In the genomic region with DNA sequence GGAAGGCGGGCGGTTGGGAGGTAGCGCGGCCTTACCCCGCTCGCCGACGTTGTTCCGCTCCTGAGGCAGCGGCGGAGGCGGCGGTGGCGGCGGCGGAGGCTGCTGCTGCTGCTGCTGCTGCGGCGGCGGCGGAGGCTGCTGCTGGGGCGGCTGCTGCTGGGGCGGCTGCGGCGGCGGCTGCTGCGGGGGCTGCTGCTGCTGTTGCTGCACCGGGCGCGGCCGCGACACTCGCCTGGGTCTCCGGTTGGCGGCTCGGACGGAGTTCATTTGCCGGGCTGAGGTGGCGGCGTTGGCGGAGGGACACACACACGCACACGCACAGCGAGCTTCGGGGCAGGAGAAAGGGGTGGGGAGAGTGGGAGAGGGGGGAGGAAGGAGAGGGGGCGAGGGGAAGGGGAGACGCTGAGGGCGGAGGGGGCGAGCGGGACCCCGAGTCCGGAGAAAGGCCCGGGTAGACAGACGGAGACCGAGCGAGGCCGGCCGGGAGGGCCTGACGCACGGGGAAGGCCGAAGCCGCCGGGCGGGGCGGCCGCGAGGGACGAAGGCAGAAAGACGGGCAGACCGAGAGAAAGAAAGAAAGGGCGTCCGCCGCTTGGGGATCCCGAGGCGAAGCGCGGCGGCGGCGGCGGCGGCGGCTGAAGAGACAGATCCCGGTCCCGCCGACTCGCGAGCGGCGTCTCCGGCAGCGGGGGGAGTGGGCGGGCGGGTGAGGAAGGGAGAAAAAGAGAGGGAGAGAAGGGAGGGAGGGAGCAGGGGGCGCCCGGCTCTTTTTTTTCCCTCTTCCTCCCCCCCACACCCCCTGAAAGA, we compare ENCODE assay signal across 8 cellular contexts. TPM values are rescaled to one million over a fixed set of nuclear protein-coding genes. Genes with fewer than 3 reads are reported as not detected.
DNase-seq lines count a peak whose midpoint lies in the region; ATAC-seq and TF ChIP-seq lines count a peak whose summit lies in the region.

No MANE protein-coding gene starts in this region.

- ATAC-seq in GM19023 (IDR thresholded peaks at IDR 0.05; ENCODE audit: unreplicated experiment), result peak; percentile 14
- ATAC-seq in HG03521 (IDR thresholded peaks at IDR 0.05; ENCODE audit: unreplicated experiment), result peak; percentile 13

- H3K36me3 ChIP-seq in osteoblast (ENCODE audit: insufficient read depth, low read length), result no peaks in the 10 kb centered on the region

- H3K4me3 Mint-ChIP-seq in glutamatergic neuron (ENCODE audit: unreplicated experiment) (peak overlapping the region; percentile 76), type B pancreatic cell (peak overlapping the region; percentile 91)

- POLR2A ChIA-PET in AG04449 (lab: Yijun Ruan, JAX), result interaction anchor here (1.0 kb wide), 1 partner anchor 201 kb away, joined by 3 read pairs; no protein-coding TSS in a partner anchor

- H3K36me3 Mint-ChIP-seq in glutamatergic neuron (ENCODE audit: unreplicated experiment) (peaks cover 5% of the 10 kb centered on the region), type B pancreatic cell (no peaks in the 10 kb centered on the region)

- H3K9me3 ChIP-seq in osteoblast (ENCODE audit: low read depth, low read length), result no peaks in the 10 kb centered on the region

- TF ChIP-seq CTCF in AG04449 (IDR thresholded peaks at IDR 0.05; ENCODE audit: insufficient read depth, low read length, missing control alignments) (no peak), glutamatergic neuron (IDR thresholded peaks at IDR 0.05; ENCODE audit: partially characterized antibody, unreplicated experiment) (no peak), osteoblast (IDR thresholded peaks at IDR 0.05; ENCODE audit: extremely low read depth, low read depth, low read length) (no peak), type B pancreatic cell (conservative IDR thresholded peaks at IDR 0.05) (no peak)

- no peaks in the 10 kb centered on the region for H3K27me3 ChIP-seq in osteoblast (ENCODE audit: insufficient read depth, low read length)

- H3K4me1 Mint-ChIP-seq in glutamatergic neuron (ENCODE audit: low read depth, unreplicated experiment) (peaks cover 15% of the 10 kb centered on the region), type B pancreatic cell (ENCODE audit: unreplicated experiment) (peaks cover 25% of the 10 kb centered on the region)

- peaks cover 8% of the 10 kb centered on the region for H3K4me1 ChIP-seq in osteoblast (ENCODE audit: insufficient read depth, low read length)

- H3K27ac ChIP-seq in osteoblast (ENCODE audit: low read depth, low read length), result peak overlapping the region; percentile 93

- no peak overlapping the region for H2AFZ ChIP-seq in osteoblast (ENCODE audit: low read length)

- H3K4me2 ChIP-seq in osteoblast (ENCODE audit: insufficient read depth, low read length), result peak overlapping the region; percentile 35

- in situ Hi-C loops in SK-MEL-5 (cut with HindIII; ENCODE audit: low pct_unique_long_range_greater_than_20kb, low sequenced_read_pairs), result loop anchor here (25.0 kb wide), 1 partner anchor 132 kb away; no protein-coding TSS in a partner anchor

- H3K27me3 Mint-ChIP-seq in glutamatergic neuron (ENCODE audit: unreplicated experiment) (peaks cover 13% of the 10 kb centered on the region), type B pancreatic cell (no peaks in the 10 kb centered on the region)

- CTCF ChIA-PET in AG04449 (lab: Yijun Ruan, JAX), result no interaction called here

- peaks cover 30% of the 10 kb centered on the region for H4K20me1 ChIP-seq in osteoblast (ENCODE audit: insufficient read depth, low read length)

- peaks cover 48% of the 10 kb centered on the region for H3K79me2 ChIP-seq in osteoblast (ENCODE audit: insufficient read depth, low read length)

- peaks cover 13% of the 10 kb centered on the region for H3K9me3 Mint-ChIP-seq in glutamatergic neuron (ENCODE audit: unreplicated experiment)
- H3K9me3 Mint-ChIP-seq in type B pancreatic cell, result no peaks in the 10 kb centered on the region

- no peak for DNase-seq in AG04449 (ENCODE audit: low read depth, low spot score)
- peak; percentile 57 for DNase-seq in SK-MEL-5 (ENCODE audit: low read depth, low spot score)
- DNase-seq in activated naive CD4-positive, alpha-beta T cell treated with anti-CD3 and anti-CD28 coated beads, Interleukin-2, amount 50 U/mL, for 16 hours, result peak; percentile 67
- peak; percentile 75 for DNase-seq in glutamatergic neuron
- peak; percentile 82 for DNase-seq in osteoblast (ENCODE audit: insufficient read length, low spot score, missing footprints)
- peak; percentile 79 for DNase-seq in type B pancreatic cell (ENCODE audit: extremely low spot score, unreplicated experiment)

- H3K27ac Mint-ChIP-seq in glutamatergic neuron (ENCODE audit: unreplicated experiment) (peak overlapping the region; percentile 90), type B pancreatic cell (peak overlapping the region; percentile 99)

- H3K4me3 ChIP-seq in AG04449 (ENCODE audit: low read depth, low read length) (peak overlapping the region; percentile 79), osteoblast (ENCODE audit: insufficient read depth, low read length) (peak overlapping the region; percentile 90)

RNA-seq across cellular contexts. Expression of gene FBXO11, which starts 0.6 kb away (rescaled TPM):
- 34.4 and 38.2 TPM in 2 replicates for total RNA-seq in SK-MEL-5 (2014; rRNA removed; shearing (Covaris generic))
- polyA plus RNA-seq in SK-MEL-5 (2015; cell fraction: cytosol; rRNA removed), result 34.8 and 49.1 TPM in 2 replicates
- 88.2 and 89.8 TPM in 2 replicates for polyA plus RNA-seq in SK-MEL-5 (2015; cell fraction: nucleus; rRNA removed)
- total RNA-seq in glutamatergic neuron (ENCODE audit: unreplicated experiment), result 135 TPM
- total RNA-seq in osteoblast, result 56.6 and 57.9 TPM in 2 replicates
- total RNA-seq in type B pancreatic cell (ENCODE audit: low replicate concordance), result 65.8 and 83.9 TPM in 2 replicates
